In genomic region chr5:68924490-68925145, GRCh38 we compare ENCODE assay signal across 13 cellular contexts.
DNase-seq lines count a peak whose midpoint lies in the region; ATAC-seq, FAIRE-seq and TF ChIP-seq lines count a peak whose summit lies in the region.
"Had no signal": no experiment of that assay in that cellular context is flagged by ENCODE, and none has a peak within 500 bp of the region (broad histone marks: within the 10 kb centered on the region; RNA-seq: fewer than 3 reads in every experiment).

No MANE protein-coding gene starts in this region.

- CTCF ChIA-PET in AG04449 (lab: Yijun Ruan, JAX), result no interaction called here
- CTCF ChIA-PET in T-cell (lab: Charles Lee), result no interaction called here

- H3K4me3 ChIP-seq in AG04449 (ENCODE audit: low read depth, low read length) (no peak overlapping the region), keratinocyte (ENCODE audit: control insufficient read depth in 2 of 3, extremely low read depth in 1 of 3, insufficient read depth in 2 of 3, low read depth in 1 of 3, low read length in 3 of 3) (no peak overlapping the region)
- H3K4me3 ChIP-seq: A549, HAP-1, sigmoid colon had no signal

- no peak overlapping the region for H3K4me2 ChIP-seq in keratinocyte (ENCODE audit: control insufficient read depth, extremely low read depth, insufficient read depth, low read depth, low read length)
- H3K4me2 ChIP-seq: A549 had no signal

- H3K79me2 ChIP-seq in keratinocyte (ENCODE audit: control insufficient read depth, insufficient read depth, low read length), result no peaks in the 10 kb centered on the region

- H4K20me1 ChIP-seq in keratinocyte (ENCODE audit: control insufficient read depth, extremely low read depth, insufficient read depth, low read length), result no peaks in the 10 kb centered on the region

- H2AFZ ChIP-seq in keratinocyte (ENCODE audit: control insufficient read depth, low read length), result no peak overlapping the region

- no peak for FAIRE-seq in keratinocyte (lab: Jason Lieb, UNC)
- FAIRE-seq: A549, endothelial cell of umbilical vein had no signal

- no peak for ATAC-seq in T-cell (replicated peaks in 1 of 4)
- ATAC-seq in HG03159 (IDR thresholded peaks at IDR 0.05; ENCODE audit: unreplicated experiment), result no peak
- ATAC-seq: A549 had no signal

- H3K36me3 Mint-ChIP-seq in type B pancreatic cell (no peaks in the 10 kb centered on the region), T-cell (no peaks in the 10 kb centered on the region)

- DNase-seq in AG04449 (ENCODE audit: low read depth, low spot score) (peak; percentile 55), M059J (ENCODE audit: low read depth) (peak; percentile 56), dedifferentiated amniotic fluid mesenchymal stem cell (ENCODE audit: extremely low spot score) (peak; percentile 65), keratinocyte (ENCODE audit: low read depth, low spot score) (peak; percentile 7), type B pancreatic cell (ENCODE audit: extremely low spot score, unreplicated experiment) (no peak), T-cell (no peak), SKM-1 (lab: John Stamatoyannopoulos, UW; ENCODE audit: unreplicated experiment) (no peak)
- DNase-seq: NCI-H774, sigmoid colon had no signal

- no peak overlapping the region for H3K9ac ChIP-seq in keratinocyte (ENCODE audit: control insufficient read depth, extremely low read depth, insufficient read depth, low read length)

- H3K27ac Mint-ChIP-seq in type B pancreatic cell (no peak overlapping the region), T-cell (no peak overlapping the region)

- POLR2A ChIA-PET in AG04449 (lab: Yijun Ruan, JAX) (no interaction called here), T-cell (lab: Charles Lee) (no interaction called here)

- H3K4me1 Mint-ChIP-seq in type B pancreatic cell (ENCODE audit: unreplicated experiment) (peaks cover 5% of the 10 kb centered on the region), T-cell (no peaks in the 10 kb centered on the region)

- no peaks in the 10 kb centered on the region for H3K9me3 ChIP-seq in keratinocyte (ENCODE audit: control insufficient read depth, low read depth, low read length)
- H3K9me3 ChIP-seq: A549, HAP-1, sigmoid colon had no signal

- H3K27ac ChIP-seq in keratinocyte (ENCODE audit: control insufficient read depth, insufficient read depth, low read length), result no peak overlapping the region
- H3K27ac ChIP-seq: A549, sigmoid colon had no signal

- H3K4me1 ChIP-seq in keratinocyte (ENCODE audit: control insufficient read depth, extremely low read depth, insufficient read depth, low read length), result no peaks in the 10 kb centered on the region
- H3K4me1 ChIP-seq: HAP-1, sigmoid colon had no signal

- H3K4me3 Mint-ChIP-seq in type B pancreatic cell (no peak overlapping the region), T-cell (no peak overlapping the region)

- TF ChIP-seq CTCF in AG04449 (IDR thresholded peaks at IDR 0.05; ENCODE audit: insufficient read depth, low read length, missing control alignments) (no peak), keratinocyte (optimal IDR thresholded peaks at IDR 0.05 in 1 of 3, IDR thresholded peaks at IDR 0.05 in 1 of 3, conservative IDR thresholded peaks at IDR 0.05 in 1 of 3; ENCODE audit: extremely low read depth in 1 of 3, insufficient read depth in 2 of 3, low read length in 3 of 3) (no peak), type B pancreatic cell (conservative IDR thresholded peaks at IDR 0.05) (no peak)

- H3K9me1 ChIP-seq in keratinocyte (ENCODE audit: control insufficient read depth, extremely low read depth, insufficient read depth, low read length), result no peaks in the 10 kb centered on the region

- dilution Hi-C loops in keratinocyte (cut with MboI; ENCODE audit: extremely low pct_ligation_motif_present, low sequenced_read_pairs), result no loop called here

- no peaks in the 10 kb centered on the region for H3K27me3 ChIP-seq in keratinocyte (ENCODE audit: control insufficient read depth, extremely low read depth, insufficient read depth, low read length)
- H3K27me3 ChIP-seq: sigmoid colon had no signal

- no peaks in the 10 kb centered on the region for H3K36me3 ChIP-seq in keratinocyte (ENCODE audit: control insufficient read depth in 2 of 2, extremely low read depth in 1 of 2, insufficient read depth in 2 of 2, low read length in 2 of 2)
- H3K36me3 ChIP-seq: HAP-1, sigmoid colon had no signal

- H3K27me3 Mint-ChIP-seq in type B pancreatic cell (no peaks in the 10 kb centered on the region), T-cell (peaks cover 0 to 5% of the 10 kb centered on the region in 2 donors)

- H3K9me3 Mint-ChIP-seq in type B pancreatic cell, result peaks cover 3% of the 10 kb centered on the region
- H3K9me3 Mint-ChIP-seq in T-cell, result no peaks in the 10 kb centered on the region

Comparison
In these comparisons a context has a peak if more than half of its experiments do, and no peak if none do; other contexts are left out.
1. DNase-seq: peak in AG04449 (single experiment), M059J (single experiment), dedifferentiated amniotic fluid mesenchymal stem cell (single experiment) and keratinocyte (single experiment); none in type B pancreatic cell (single experiment), T-cell (0 of 34) and SKM-1 (single experiment).